8 cellular contexts compared by ENCODE assay signal in the genomic region with DNA sequence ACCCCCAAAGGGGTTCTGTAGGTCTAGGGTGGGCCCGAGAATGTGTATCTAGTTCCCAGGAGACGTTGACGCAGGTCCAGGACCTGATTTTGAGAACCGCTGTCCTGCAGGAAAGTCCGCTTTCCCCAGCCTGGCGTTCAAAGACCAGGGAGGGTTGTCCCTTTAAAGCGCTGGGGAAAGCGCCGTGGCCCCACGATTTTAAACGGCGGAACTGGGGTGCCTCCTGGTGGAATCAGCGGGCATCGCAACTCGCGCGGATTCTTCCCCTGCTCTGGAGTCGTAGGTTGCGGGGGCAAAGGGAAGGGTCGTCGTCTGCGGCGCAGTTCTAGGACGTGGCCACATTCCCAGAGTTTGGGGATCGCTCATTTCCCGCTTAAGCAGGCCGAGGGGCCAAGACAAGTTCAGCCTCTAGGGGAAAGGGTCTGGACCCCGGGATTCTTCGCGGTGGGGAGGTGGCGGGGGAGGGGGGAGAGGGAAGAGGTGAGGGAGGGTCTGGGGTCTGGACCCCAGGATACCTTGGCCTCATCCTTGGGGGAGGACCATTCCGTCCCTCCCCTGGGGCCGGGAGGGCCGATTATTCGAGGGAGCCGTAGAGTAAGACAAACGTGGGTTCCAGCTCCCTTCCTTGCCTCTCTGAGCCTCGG. TPM values are rescaled to one million over a fixed set of nuclear protein-coding genes. Genes with fewer than 3 reads are reported as not detected.
A peak's percentile ranks its signal among the peaks of the same experiment; 100 is the strongest.
DNase-seq lines count a peak whose midpoint lies in the region; ATAC-seq lines count a peak whose summit lies in the region.

No MANE protein-coding gene starts in this region.

- peak overlapping the region; percentile 22 for H3K4me3 ChIP-seq in HAP-1

- ATAC-seq in GM21528 (IDR thresholded peaks at IDR 0.05; ENCODE audit: low FRiP score, unreplicated experiment): no peak

- DNase-seq in AG20443 (ENCODE audit: low spot score) (peak; percentile 90), HAP-1 (ENCODE audit: low spot score in 2 of 2) (peak; percentile 76 to 90), NCI-H82 treated with DMSO at 0.1 percent for 48 hours (lab: John Stamatoyannopoulos, UW; ENCODE audit: unreplicated experiment) (peak; percentile 36), epidermal melanocyte (ENCODE audit: insufficient read length, low spot score) (peak; percentile 76), mucosa of gallbladder (ENCODE audit: low spot score) (peak; percentile 79)
- DNase-seq in activated CD8-positive, alpha-beta memory T cell treated with anti-CD3 and anti-CD28 coated beads, Interleukin-2, amount 50 U/mL, for 1 hour (ENCODE audit: extremely low read depth): peak; percentile 35
- peak; percentile 66 for DNase-seq in stimulated activated CD8-positive, alpha-beta memory T cell treated with anti-CD3 and anti-CD28 coated beads, Interleukin-4, amount 100 ng/mL, for 24 hours (ENCODE audit: low read depth)

- peaks cover 8% of the 10 kb centered on the region for H3K4me1 ChIP-seq in HAP-1

- in situ Hi-C loops in HAP-1 (cut with MboI; ENCODE audit: low sequenced_read_pairs): loop anchor here (5.0 kb wide), 2 partner anchors 91 to 206 kb away; no protein-coding TSS in a partner anchor

- H3K36me3 ChIP-seq in HAP-1 (replicated peaks): no peaks in the 10 kb centered on the region

- H3K9me3 ChIP-seq in HAP-1: no peaks in the 10 kb centered on the region

- H3K27me3 ChIP-seq in HAP-1 (ENCODE audit: low read depth): no peaks in the 10 kb centered on the region

RNA-seq across cellular contexts. Expression of a gene that starts 7.7 kb away (rescaled TPM):
- 5.3 TPM for total RNA-seq in mucosa of gallbladder

RNA-seq across cellular contexts. Expression of a gene that starts 16.6 kb away (rescaled TPM):
- total RNA-seq in mucosa of gallbladder: 9.6 TPM

RNA-seq across cellular contexts. Expression of a gene that starts 59.2 kb away (rescaled TPM):
- 1.4 TPM for total RNA-seq in mucosa of gallbladder

Comparison
In these comparisons a context has a peak if more than half of its experiments do, and no peak if none do; other contexts are left out.
1. DNase-seq: peak in every context shown above with its lines; median percentile 90 in AG20443; 83 in HAP-1; 79 in mucosa of gallbladder; 76 in epidermal melanocyte; 66 in stimulated activated CD8-positive, alpha-beta memory T cell treated with anti-CD3 and anti-CD28 coated beads, Interleukin-4, amount 100 ng/mL, for 24 hours; 36 in NCI-H82 treated with DMSO at 0.1 percent for 48 hours; 35 in activated CD8-positive, alpha-beta memory T cell treated with anti-CD3 and anti-CD28 coated beads, Interleukin-2, amount 50 U/mL, for 1 hour.